ENCODE assay signal across 7 cellular contexts in the genomic region with DNA sequence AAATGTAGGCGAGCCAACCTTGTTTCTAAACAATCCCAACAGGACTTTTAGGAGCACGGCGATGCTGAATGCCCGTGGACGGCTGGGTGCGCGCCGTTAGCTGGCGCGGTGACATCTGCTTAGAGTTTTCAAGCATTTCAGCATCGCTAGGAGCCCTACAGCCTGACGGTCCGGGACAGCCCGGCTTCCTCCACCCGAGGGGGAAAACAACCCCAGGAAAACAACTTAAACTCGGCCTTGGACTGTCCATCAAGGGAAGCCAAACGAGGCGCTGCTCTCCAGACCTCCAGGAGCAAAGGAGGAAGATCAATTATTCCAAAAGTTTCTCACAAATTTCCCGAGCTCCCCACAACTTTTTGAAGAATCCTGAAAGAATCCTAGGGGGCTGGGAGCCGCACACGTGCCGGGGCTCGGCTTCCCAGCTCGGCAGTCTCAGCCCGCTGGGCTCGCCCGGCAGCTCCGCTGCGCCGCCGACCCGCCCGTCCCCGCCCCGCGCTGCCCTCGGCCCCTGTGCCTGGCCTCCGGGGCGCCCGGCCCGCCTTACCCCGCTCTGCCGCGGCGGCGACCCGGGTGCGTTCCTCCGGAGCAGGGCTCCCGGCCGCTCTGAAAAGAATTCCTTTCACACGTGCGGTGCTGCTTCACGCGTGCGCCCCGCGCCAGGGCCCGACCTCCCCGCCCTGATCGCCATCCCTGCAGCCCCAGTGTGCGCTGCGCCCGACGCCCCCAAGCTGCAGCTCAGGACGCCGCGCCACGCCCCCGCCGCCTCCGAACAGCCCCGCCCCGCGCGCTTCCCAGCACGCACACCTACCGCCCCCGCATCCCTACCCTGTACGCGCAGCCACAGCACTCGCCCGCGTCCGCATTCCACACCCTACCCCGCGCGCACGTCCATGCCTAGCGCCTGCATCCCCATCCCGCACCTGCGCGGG. TPM values are rescaled to one million over a fixed set of nuclear protein-coding genes. Genes with fewer than 3 reads are reported as not detected.
A peak's percentile ranks its signal among the peaks of the same experiment; 100 is the strongest.
DNase-seq lines count a peak whose midpoint lies in the region; ATAC-seq, FAIRE-seq and TF ChIP-seq lines count a peak whose summit lies in the region.

A gene (minus strand): TSS at position 707 of the 929 bp plus-strand sequence. CDS start 17,764 bp downstream, outside the sequence.

- H3K4me3 Mint-ChIP-seq in activated T-helper 1 cell treated with anti-CD3 and anti-CD28 coated beads, Interleukin-12 subunit alpha, Interleukin-12 subunit beta, Interleukin-2, Interleukin-4 antibody, amounts not matched to agents 30 ng/mL and 10 ng/mL and 1 ng/mL, durations not matched to agents 14 hours and 24 hours and 36 hours: peak within 1 kb of the TSS; percentile 84

- intact Hi-C loops in activated T-helper 1 cell treated with anti-CD3 and anti-CD28 coated beads, Interleukin-12 subunit alpha, Interleukin-12 subunit beta, Interleukin-2, Interleukin-4 antibody, amounts not matched to agents 30 ng/mL and 10 ng/mL and 1 ng/mL, durations not matched to agents 14 hours and 24 hours and 36 hours (cut with micrococcal nuclease): loop anchor here (5.0 to 10.0 kb wide), 4 partner anchors 113 to 1512 kb away; a partner anchor contains a TSS
- intact Hi-C loops in gastrocnemius medialis (cut with DNase I; ENCODE audit: low total_unique reads): loop anchor here (5.0 kb wide), 1 partner anchor 178 kb away; no protein-coding TSS in a partner anchor

- peak within 1 kb of the TSS; percentile 67 for H3K27ac Mint-ChIP-seq in activated T-helper 1 cell treated with anti-CD3 and anti-CD28 coated beads, Interleukin-12 subunit alpha, Interleukin-12 subunit beta, Interleukin-2, Interleukin-4 antibody, amounts not matched to agents 30 ng/mL and 10 ng/mL and 1 ng/mL, durations not matched to agents 14 hours and 24 hours and 36 hours

- no peaks in the 10 kb centered on the region for H3K9me3 Mint-ChIP-seq in activated T-helper 1 cell treated with anti-CD3 and anti-CD28 coated beads, Interleukin-12 subunit alpha, Interleukin-12 subunit beta, Interleukin-2, Interleukin-4 antibody, amounts not matched to agents 30 ng/mL and 10 ng/mL and 1 ng/mL, durations not matched to agents 14 hours and 24 hours and 36 hours

- H3K9me3 ChIP-seq in cardiac muscle cell (ENCODE audit: low read depth) (no peaks in the 10 kb centered on the region), gastrocnemius medialis (no peaks in the 10 kb centered on the region)

- H3K4me3 ChIP-seq in cardiac muscle cell (peak within 1 kb of the TSS; percentile 94), gastrocnemius medialis (peak within 1 kb of the TSS in 3 of 4 donors; percentile 32 to 40 (median 34))

- peaks cover 2% of the 10 kb centered on the region for H3K36me3 Mint-ChIP-seq in activated T-helper 1 cell treated with anti-CD3 and anti-CD28 coated beads, Interleukin-12 subunit alpha, Interleukin-12 subunit beta, Interleukin-2, Interleukin-4 antibody, amounts not matched to agents 30 ng/mL and 10 ng/mL and 1 ng/mL, durations not matched to agents 14 hours and 24 hours and 36 hours (ENCODE audit: low read depth)

- H3K27ac ChIP-seq in cardiac muscle cell: peak within 1 kb of the TSS; percentile 87
- H3K27ac ChIP-seq in gastrocnemius medialis: no peak within 1 kb of the TSS

- H3K4me1 Mint-ChIP-seq in activated T-helper 1 cell treated with anti-CD3 and anti-CD28 coated beads, Interleukin-12 subunit alpha, Interleukin-12 subunit beta, Interleukin-2, Interleukin-4 antibody, amounts not matched to agents 30 ng/mL and 10 ng/mL and 1 ng/mL, durations not matched to agents 14 hours and 24 hours and 36 hours (ENCODE audit: low read depth): peaks cover 17% of the 10 kb centered on the region

- in situ Hi-C loops in gastrocnemius medialis (cut with MboI; ENCODE audit: low sequenced_read_pairs in 4 of 4): loop anchor here in 1 of 4 donors (25.0 kb wide), 1 partner anchor 173 kb away; no protein-coding TSS in a partner anchor

- DNase-seq in NCI-H82 treated with DMSO at 0.1 percent for 48 hours (lab: John Stamatoyannopoulos, UW; ENCODE audit: unreplicated experiment) (peak; percentile 14), cardiac muscle cell (ENCODE audit: low read depth in 1 of 2, low spot score in 1 of 2) (peak; percentile 22 to 86), gastrocnemius medialis (no peak), GM19239 (ENCODE audit: insufficient read length, low spot score) (no peak)
- peak; percentile 30 for DNase-seq in activated T-helper 1 cell treated with anti-CD3 and anti-CD28 coated beads, Interleukin-12 subunit alpha, Interleukin-12 subunit beta, Interleukin-2, Interleukin-4 antibody, amounts not matched to agents 30 ng/mL and 10 ng/mL and 1 ng/mL, durations not matched to agents 14 hours and 24 hours and 36 hours (ENCODE audit: low spot score)

- no peak for FAIRE-seq in GM19239 (lab: Jason Lieb, UNC)

- ATAC-seq in GM18511 (IDR thresholded peaks at IDR 0.05; ENCODE audit: unreplicated experiment) (peak; percentile 78), HG02623 (IDR thresholded peaks at IDR 0.05; ENCODE audit: unreplicated experiment) (peak; percentile 54), gastrocnemius medialis (no peak)

- H3K27me3 ChIP-seq in cardiac muscle cell (peaks cover 3% of the 10 kb centered on the region), gastrocnemius medialis (peaks cover 69 to 72% (median 70%) of the 10 kb centered on the region in 3 donors)

- peaks cover 4% of the 10 kb centered on the region for H3K4me1 ChIP-seq in cardiac muscle cell (ENCODE audit: low read depth)
- H3K4me1 ChIP-seq in gastrocnemius medialis: no peaks in the 10 kb centered on the region

- TF ChIP-seq CTCF in cardiac muscle cell (IDR thresholded peaks at IDR 0.05; ENCODE audit: low read depth, low read length): no peak
- no peak for TF ChIP-seq CTCF in gastrocnemius medialis (IDR thresholded peaks at IDR 0.05 in 4 of 5, conservative IDR thresholded peaks at IDR 0.05 in 1 of 5)

- peaks cover 47% of the 10 kb centered on the region for H3K27me3 Mint-ChIP-seq in activated T-helper 1 cell treated with anti-CD3 and anti-CD28 coated beads, Interleukin-12 subunit alpha, Interleukin-12 subunit beta, Interleukin-2, Interleukin-4 antibody, amounts not matched to agents 30 ng/mL and 10 ng/mL and 1 ng/mL, durations not matched to agents 14 hours and 24 hours and 36 hours (ENCODE audit: insufficient read depth)

- no peaks in the 10 kb centered on the region for H3K36me3 ChIP-seq in cardiac muscle cell
- H3K36me3 ChIP-seq in gastrocnemius medialis: no peaks in the 10 kb centered on the region

- TF ChIP-seq POLR2A in gastrocnemius medialis (IDR thresholded peaks at IDR 0.05): no peak

RNA-seq across cellular contexts. Expression of the gene that starts here (rescaled TPM):
- total RNA-seq in activated T-helper 1 cell treated with anti-CD3 and anti-CD28 coated beads, Interleukin-12 subunit alpha, Interleukin-12 subunit beta, Interleukin-2, Interleukin-4 antibody, amounts not matched to agents 30 ng/mL and 10 ng/mL and 1 ng/mL, durations not matched to agents 14 hours and 24 hours and 36 hours: not detected in 2 replicates
- total RNA-seq in cardiac muscle cell: 189 and 201 TPM in 2 replicates
- 123 and 136 TPM in 2 replicates for polyA plus RNA-seq in cardiac muscle cell
- not detected for total RNA-seq in gastrocnemius medialis

Comparison
In these comparisons a context has a peak if more than half of its experiments do, and no peak if none do; other contexts are left out.
1. RNA of the gene that starts here (total RNA-seq): 189 to 201 TPM in cardiac muscle cell; not detected in activated T-helper 1 cell treated with anti-CD3 and anti-CD28 coated beads, Interleukin-12 subunit alpha, Interleukin-12 subunit beta, Interleukin-2, Interleukin-4 antibody, amounts not matched to agents 30 ng/mL and 10 ng/mL and 1 ng/mL, durations not matched to agents 14 hours and 24 hours and 36 hours and not detected in gastrocnemius medialis; every median in the first group is over 100 times any median in the second.
2. Peak in DNase-seq in activated T-helper 1 cell treated with anti-CD3 and anti-CD28 coated beads, Interleukin-12 subunit alpha, Interleukin-12 subunit beta, Interleukin-2, Interleukin-4 antibody, amounts not matched to agents 30 ng/mL and 10 ng/mL and 1 ng/mL, durations not matched to agents 14 hours and 24 hours and 36 hours; RNA of the gene not detected or under 1 TPM.
3. ATAC-seq: peak in GM18511 (single experiment) and HG02623 (single experiment); none in gastrocnemius medialis (0 of 2).
4. DNase-seq: peak in NCI-H82 treated with DMSO at 0.1 percent for 48 hours (single experiment) and cardiac muscle cell (2 of 2); none in gastrocnemius medialis (0 of 2) and GM19239 (single experiment).